9 cellular contexts compared by ENCODE assay signal in the genomic region with DNA sequence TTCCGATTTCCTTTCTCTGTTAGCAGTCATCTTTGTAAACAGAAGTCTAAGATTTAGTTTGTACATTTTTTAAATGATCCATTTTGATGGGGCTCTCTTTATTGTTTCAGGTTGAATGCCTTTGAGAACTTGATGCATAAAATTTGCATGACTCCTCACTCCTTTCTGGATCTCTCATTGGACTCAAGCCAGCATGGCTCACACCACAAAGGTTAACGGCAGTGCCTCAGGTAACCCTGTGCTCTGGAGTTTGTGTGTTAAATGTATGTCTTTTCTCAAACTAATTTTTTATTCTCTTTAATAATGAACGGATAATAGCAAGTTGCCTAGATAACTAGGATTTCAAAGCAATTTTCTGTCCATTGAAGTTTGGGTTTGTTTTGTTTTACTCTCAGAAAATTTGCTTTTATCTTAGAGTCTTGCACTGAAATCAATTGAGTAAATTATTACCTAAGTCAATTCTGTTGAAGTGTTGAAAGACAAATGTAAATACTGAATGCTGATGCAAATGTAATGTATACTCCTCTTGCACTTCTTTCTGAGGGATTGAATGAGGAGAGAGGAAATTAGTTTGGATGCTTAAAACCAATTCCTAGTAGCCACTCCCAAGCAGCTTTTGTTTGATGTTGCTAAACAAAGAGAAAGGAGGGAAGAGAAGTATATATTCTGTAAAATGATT.
DNase-seq lines count a peak whose midpoint lies in the region; ATAC-seq and TF ChIP-seq lines count a peak whose summit lies in the region.
"Had no signal": no experiment of that assay in that cellular context is flagged by ENCODE, and none has a peak within 500 bp of the region (broad histone marks: within the 10 kb centered on the region; RNA-seq: fewer than 3 reads in every experiment).

No MANE protein-coding gene starts in this region.

- peak overlapping the region; percentile 47 to 58 for H3K4me3 ChIP-seq in tibial artery

- H3K4me1 Mint-ChIP-seq in activated CD4-positive, alpha-beta memory T cell treated with anti-CD3 and anti-CD28 coated beads, Interleukin-2, amount 10 ng/mL, durations not matched to agents 7 days and 5 days, result peaks cover 26% of the 10 kb centered on the region
- peaks cover 20% of the 10 kb centered on the region for H3K4me1 Mint-ChIP-seq in activated CD4-positive, alpha-beta memory T cell treated with anti-CD3 and anti-CD28 coated beads for 36 hours (ENCODE audit: low read depth)
- H3K4me1 Mint-ChIP-seq in activated T-helper 17 cell treated with anti-CD3 and anti-CD28 coated beads, Interleukin-2, amount 50 U/mL, for 72 hours, result no peaks in the 10 kb centered on the region

- peak overlapping the region; percentile 56 for H3K4me3 Mint-ChIP-seq in activated CD4-positive, alpha-beta memory T cell treated with anti-CD3 and anti-CD28 coated beads, Interleukin-2, amount 10 ng/mL, durations not matched to agents 7 days and 5 days
- H3K4me3 Mint-ChIP-seq in activated CD4-positive, alpha-beta memory T cell treated with anti-CD3 and anti-CD28 coated beads for 36 hours, result no peak overlapping the region
- H3K4me3 Mint-ChIP-seq in activated T-helper 17 cell treated with anti-CD3 and anti-CD28 coated beads, Interleukin-2, amount 50 U/mL, for 72 hours, result peak overlapping the region; percentile 50

- no peaks in the 10 kb centered on the region for H3K9me3 ChIP-seq in tibial artery

- H3K27me3 Mint-ChIP-seq in activated CD4-positive, alpha-beta memory T cell treated with anti-CD3 and anti-CD28 coated beads, Interleukin-2, amount 10 ng/mL, durations not matched to agents 7 days and 5 days, result peaks cover 7% of the 10 kb centered on the region
- no peaks in the 10 kb centered on the region for H3K27me3 Mint-ChIP-seq in activated CD4-positive, alpha-beta memory T cell treated with anti-CD3 and anti-CD28 coated beads for 36 hours
- peaks cover 3% of the 10 kb centered on the region for H3K27me3 Mint-ChIP-seq in activated T-helper 17 cell treated with anti-CD3 and anti-CD28 coated beads, Interleukin-2, amount 50 U/mL, for 72 hours

- H3K27me3 ChIP-seq in tibial artery, result no peaks in the 10 kb centered on the region

- H3K4me1 ChIP-seq in tibial artery, result peaks cover 0 to 26% (median 6%) of the 10 kb centered on the region in 4 donors

- no peak for DNase-seq in activated CD4-positive, alpha-beta memory T cell treated with anti-CD3 and anti-CD28 coated beads, Interleukin-2, amount 10 ng/mL, durations not matched to agents 7 days and 5 days
- no peak for DNase-seq in activated CD4-positive, alpha-beta memory T cell treated with anti-CD3 and anti-CD28 coated beads for 36 hours
- no peak for DNase-seq in left lobe of liver (ENCODE audit: low spot score)
- no peak for DNase-seq in tibial artery
- DNase-seq in RKO (ENCODE audit: low spot score), result no peak
- no peak for DNase-seq in stimulated activated CD4-positive, alpha-beta T cell treated with anti-CD3 and anti-CD28 coated beads, Interleukin-1b, Interleukin-23, amount 100 ng/mL, for 48 hours
- DNase-seq: cerebellar nuclear complex had no signal

- POLR2A ChIA-PET in activated CD4-positive, alpha-beta memory T cell treated with anti-CD3 and anti-CD28 coated beads, Interleukin-2, amount 10 ng/mL, durations not matched to agents 7 days and 5 days (lab: Charles Lee), result no interaction called here
- POLR2A ChIA-PET in activated CD4-positive, alpha-beta memory T cell treated with anti-CD3 and anti-CD28 coated beads for 36 hours (lab: Charles Lee), result no interaction called here

- no peak for TF ChIP-seq CTCF in tibial artery (IDR thresholded peaks at IDR 0.05)

- H3K36me3 Mint-ChIP-seq in activated CD4-positive, alpha-beta memory T cell treated with anti-CD3 and anti-CD28 coated beads, Interleukin-2, amount 10 ng/mL, durations not matched to agents 7 days and 5 days (ENCODE audit: low read depth), result no peaks in the 10 kb centered on the region
- no peaks in the 10 kb centered on the region for H3K36me3 Mint-ChIP-seq in activated CD4-positive, alpha-beta memory T cell treated with anti-CD3 and anti-CD28 coated beads for 36 hours
- H3K36me3 Mint-ChIP-seq in activated T-helper 17 cell treated with anti-CD3 and anti-CD28 coated beads, Interleukin-2, amount 50 U/mL, for 72 hours (ENCODE audit: low read depth), result no peaks in the 10 kb centered on the region

- intact Hi-C loops in activated CD4-positive, alpha-beta memory T cell treated with anti-CD3 and anti-CD28 coated beads for 36 hours (cut with micrococcal nuclease), result no loop called here
- intact Hi-C loops in tibial artery (cut with DNase I; ENCODE audit: low total_unique reads), result no loop called here

- no peak overlapping the region for H3K27ac Mint-ChIP-seq in activated CD4-positive, alpha-beta memory T cell treated with anti-CD3 and anti-CD28 coated beads, Interleukin-2, amount 10 ng/mL, durations not matched to agents 7 days and 5 days
- H3K27ac Mint-ChIP-seq in activated CD4-positive, alpha-beta memory T cell treated with anti-CD3 and anti-CD28 coated beads for 36 hours, result no peak overlapping the region
- no peak overlapping the region for H3K27ac Mint-ChIP-seq in activated T-helper 17 cell treated with anti-CD3 and anti-CD28 coated beads, Interleukin-2, amount 50 U/mL, for 72 hours

- CTCF ChIA-PET in activated CD4-positive, alpha-beta memory T cell treated with anti-CD3 and anti-CD28 coated beads, Interleukin-2, amount 10 ng/mL, durations not matched to agents 7 days and 5 days (lab: Charles Lee), result no interaction called here
- CTCF ChIA-PET in activated CD4-positive, alpha-beta memory T cell treated with anti-CD3 and anti-CD28 coated beads for 36 hours (lab: Charles Lee), result no interaction called here

- no peaks in the 10 kb centered on the region for H3K9me3 Mint-ChIP-seq in activated CD4-positive, alpha-beta memory T cell treated with anti-CD3 and anti-CD28 coated beads, Interleukin-2, amount 10 ng/mL, durations not matched to agents 7 days and 5 days
- H3K9me3 Mint-ChIP-seq in activated CD4-positive, alpha-beta memory T cell treated with anti-CD3 and anti-CD28 coated beads for 36 hours, result no peaks in the 10 kb centered on the region
- H3K9me3 Mint-ChIP-seq in activated T-helper 17 cell treated with anti-CD3 and anti-CD28 coated beads, Interleukin-2, amount 50 U/mL, for 72 hours, result no peaks in the 10 kb centered on the region

- H3K36me3 ChIP-seq in tibial artery, result no peaks in the 10 kb centered on the region

- ATAC-seq in activated T-helper 17 cell treated with anti-CD3 and anti-CD28 coated beads, Interleukin-2, amount 50 U/mL, for 72 hours (replicated peaks), result no peak
- ATAC-seq in left lobe of liver, result peak; percentile 45
- ATAC-seq in HG02870 (IDR thresholded peaks at IDR 0.05; ENCODE audit: unreplicated experiment), result no peak

- peak overlapping the region; percentile 62 to 75 for H3K27ac ChIP-seq in tibial artery
